ENCODE assay signal across 17 cellular contexts in genomic region chr2:43307046-43307445, GRCh38.
DNase-seq lines count a peak whose midpoint lies in the region; ATAC-seq and TF ChIP-seq lines count a peak whose summit lies in the region.
"Had no signal": no experiment of that assay in that cellular context is flagged by ENCODE, and none has a peak within 500 bp of the region (broad histone marks: within the 10 kb centered on the region; RNA-seq: fewer than 3 reads in every experiment).

No MANE protein-coding gene starts in this region.

- TF ChIP-seq POLR2A in suprapubic skin (IDR thresholded peaks at IDR 0.05) (no peak), erythroblast (IDR thresholded peaks at IDR 0.05; ENCODE audit: low read length) (no peak)

- H3K27ac ChIP-seq in suprapubic skin (peak overlapping the region; percentile 18), colonic mucosa (no peak overlapping the region)

- no peak overlapping the region for H3K9ac ChIP-seq in colonic mucosa (ENCODE audit: low read depth in 2 of 2, low read length in 2 of 2)

- intact Hi-C loops in dendritic cell treated with granulocyte-macrophage colony-stimulating factor and Interleukin-4, amounts not matched to agents 40 ng/mL and 50 ng/mL, for 4 days (cut with micrococcal nuclease), result loop anchor here (10.0 kb wide), 1 partner anchor 98 kb away; no protein-coding TSS in a partner anchor
- intact Hi-C loops in colonic mucosa (cut with DNase I), result no loop called here

- peaks cover 64% of the 10 kb centered on the region for H3K4me1 ChIP-seq in suprapubic skin
- no peaks in the 10 kb centered on the region for H3K4me1 ChIP-seq in colonic mucosa

- no peak for TF ChIP-seq EP300 in suprapubic skin (IDR thresholded peaks at IDR 0.05)

- H3K27ac Mint-ChIP-seq in dendritic cell treated with granulocyte-macrophage colony-stimulating factor and Interleukin-4, amounts not matched to agents 40 ng/mL and 50 ng/mL, for 4 days, result peak overlapping the region; percentile 38
- H3K27ac Mint-ChIP-seq: CD8-positive, alpha-beta T cell had no signal

- no peaks in the 10 kb centered on the region for H3K27me3 Mint-ChIP-seq in dendritic cell treated with granulocyte-macrophage colony-stimulating factor and Interleukin-4, amounts not matched to agents 40 ng/mL and 50 ng/mL, for 4 days

- no peaks in the 10 kb centered on the region for H3K9me3 Mint-ChIP-seq in dendritic cell treated with granulocyte-macrophage colony-stimulating factor and Interleukin-4, amounts not matched to agents 40 ng/mL and 50 ng/mL, for 4 days
- H3K9me3 Mint-ChIP-seq: CD8-positive, alpha-beta T cell had no signal

- TF ChIP-seq CTCF in suprapubic skin (IDR thresholded peaks at IDR 0.05) (no peak), colonic mucosa (IDR thresholded peaks at IDR 0.05) (no peak)

- H3K9me3 ChIP-seq in suprapubic skin (no peaks in the 10 kb centered on the region), colonic mucosa (no peaks in the 10 kb centered on the region)

- peaks cover 44% of the 10 kb centered on the region for H3K4me1 Mint-ChIP-seq in dendritic cell treated with granulocyte-macrophage colony-stimulating factor and Interleukin-4, amounts not matched to agents 40 ng/mL and 50 ng/mL, for 4 days (ENCODE audit: low read depth)

- no peak overlapping the region for H3K4me3 ChIP-seq in suprapubic skin
- H3K4me3 ChIP-seq in colonic mucosa, result no peak overlapping the region
- H3K4me3 ChIP-seq: BLaER1 treated with 17β-estradiol and CSF1 and Interleukin-3, amounts not matched to agents 10 nM and 100 nM had no signal

- WGBS in suprapubic skin, result 46% methylated on average over 2 of the region's 2 CpGs

- H3K36me3 Mint-ChIP-seq in dendritic cell treated with granulocyte-macrophage colony-stimulating factor and Interleukin-4, amounts not matched to agents 40 ng/mL and 50 ng/mL, for 4 days (ENCODE audit: low read depth), result peaks cover 6% of the 10 kb centered on the region

- no peaks in the 10 kb centered on the region for H3K36me3 ChIP-seq in suprapubic skin
- no peaks in the 10 kb centered on the region for H3K36me3 ChIP-seq in colonic mucosa

- H3K27me3 ChIP-seq in suprapubic skin, result no peaks in the 10 kb centered on the region
- no peaks in the 10 kb centered on the region for H3K27me3 ChIP-seq in colonic mucosa
- H3K27me3 ChIP-seq: BLaER1 treated with 17β-estradiol and CSF1 and Interleukin-3, amounts not matched to agents 10 nM and 100 nM had no signal

- ATAC-seq in HG02852 (IDR thresholded peaks at IDR 0.05; ENCODE audit: unreplicated experiment), result no peak
- ATAC-seq: CD8-positive, alpha-beta T cell had no signal

- no peak overlapping the region for H3K4me3 Mint-ChIP-seq in dendritic cell treated with granulocyte-macrophage colony-stimulating factor and Interleukin-4, amounts not matched to agents 40 ng/mL and 50 ng/mL, for 4 days
- H3K4me3 Mint-ChIP-seq: CD8-positive, alpha-beta T cell had no signal

- peak; percentile 25 for DNase-seq in NCI-H226
- DNase-seq in suprapubic skin (ENCODE audit: low spot score in 2 of 2), result no peak
- no peak for DNase-seq in colonic mucosa
- no peak for DNase-seq in activated naive CD4-positive, alpha-beta T cell (lab: John Stamatoyannopoulos, UW)
- DNase-seq in erythroblast (lab: John Stamatoyannopoulos, UW), result no peak
- DNase-seq: CD8-positive, alpha-beta T cell; GOT3; HCEC 1CT; Karpas-422; NCI-H1417; NCI-H187; NCI-H446 treated with DMSO at 0.1 percent for 48 hours; NCI-H526 treated with DMSO at 0.1 percent for 48 hours; Right ventricle myocardium superior had no signal
